23 cellular contexts compared by ENCODE assay signal in the genomic region with DNA sequence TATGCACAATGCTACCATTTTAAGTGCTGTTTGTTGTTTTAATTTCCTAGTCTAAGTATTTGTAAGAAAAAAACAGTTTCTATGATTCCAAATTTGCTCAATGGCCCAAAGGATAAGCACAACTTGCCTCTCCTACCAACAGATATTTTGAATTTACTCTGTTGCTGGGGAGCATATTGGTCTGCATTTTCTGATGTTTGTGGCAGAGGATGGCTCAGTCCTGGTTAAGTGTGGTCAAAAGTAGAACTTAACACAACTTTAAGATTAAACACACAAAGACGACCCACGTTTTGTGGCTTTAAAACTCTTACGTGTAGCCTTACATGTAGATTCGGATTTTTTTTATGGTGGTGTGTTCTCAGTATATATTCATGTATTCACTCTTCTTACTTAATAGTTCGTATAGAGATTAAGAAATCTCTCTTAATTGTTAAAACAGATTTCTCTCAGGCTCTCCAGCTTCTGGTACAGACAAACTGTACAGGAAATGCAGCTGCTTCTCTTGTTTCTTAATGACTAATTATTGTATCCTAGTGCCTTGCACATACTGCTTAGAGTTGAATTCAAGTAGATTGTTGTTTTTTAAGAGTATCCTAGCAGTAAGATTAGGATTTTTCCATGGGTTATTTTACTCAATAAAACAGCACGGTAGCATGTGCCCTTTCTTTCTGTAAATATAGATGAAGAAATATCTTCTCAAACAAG.
A peak's percentile ranks its signal among the peaks of the same experiment; 100 is the strongest.
DNase-seq lines count a peak whose midpoint lies in the region; ATAC-seq and TF ChIP-seq lines count a peak whose summit lies in the region.
"Had no signal": no experiment of that assay in that cellular context is flagged by ENCODE, and none has a peak within 500 bp of the region (broad histone marks: within the 10 kb centered on the region; RNA-seq: fewer than 3 reads in every experiment).

No MANE protein-coding gene starts in this region.

- WGBS in tibial nerve, 2 donors, result 77 to 82% methylated on average over 6 of the region's 6 CpGs

- H3K36me3 ChIP-seq in osteoblast (ENCODE audit: insufficient read depth, low read length) (no peaks in the 10 kb centered on the region), tibial nerve (no peaks in the 10 kb centered on the region)
- H3K36me3 ChIP-seq: adrenal gland, gastrocnemius medialis, prostate gland, vagina had no signal

- H4K20me1 ChIP-seq in osteoblast (ENCODE audit: insufficient read depth, low read length), result no peaks in the 10 kb centered on the region

- no peak for TF ChIP-seq EP300 in tibial nerve (IDR thresholded peaks at IDR 0.05)

- H3K4me2 ChIP-seq in osteoblast (ENCODE audit: insufficient read depth, low read length), result no peak overlapping the region
- H3K4me2 ChIP-seq: SK-N-SH had no signal

- H3K4me3 ChIP-seq in osteoblast (ENCODE audit: insufficient read depth, low read length) (no peak overlapping the region), tibial nerve (no peak overlapping the region)
- H3K4me3 ChIP-seq: adrenal gland, gastrocnemius medialis, prostate gland, vagina had no signal

- TF ChIP-seq CTCF in osteoblast (IDR thresholded peaks at IDR 0.05; ENCODE audit: extremely low read depth, low read depth, low read length), result no peak
- no peak for TF ChIP-seq CTCF in tibial nerve (IDR thresholded peaks at IDR 0.05)

- DNase-seq in osteoblast (ENCODE audit: insufficient read length, low spot score, missing footprints), result no peak
- no peak for DNase-seq in SKM-1 (lab: John Stamatoyannopoulos, UW; ENCODE audit: unreplicated experiment)
- DNase-seq in NCI-H446 (lab: John Stamatoyannopoulos, UW), result no peak
- DNase-seq in tibial nerve (ENCODE audit: low spot score in 2 of 2), result no peak
- DNase-seq: activated CD4-positive, alpha-beta T cell treated with anti-CD3 and anti-CD28 coated beads for 1 hour; activated effector memory CD4-positive, alpha-beta T cell treated with Interleukin-2 at 50 U/mL for 16 hours; adrenal gland; CD8-positive, alpha-beta memory T cell; erythroblast; gastrocnemius medialis; left cardiac atrium; midbrain; NCI-H1417 treated with DMSO at 0.1 percent for 48 hours; nephron progenitor cell; SK-N-SH; small intestine; stimulated activated CD4-positive, alpha-beta T cell treated with anti-CD3 and anti-CD28 coated beads, Interleukin-4, amount 100 ng/mL, for 4 hours; T1000 had no signal

- H3K27me3 ChIP-seq in osteoblast (ENCODE audit: insufficient read depth, low read length) (no peaks in the 10 kb centered on the region), tibial nerve (no peaks in the 10 kb centered on the region)
- H3K27me3 ChIP-seq: adrenal gland, gastrocnemius medialis, vagina had no signal

- H3K9me3 ChIP-seq in osteoblast (ENCODE audit: low read depth, low read length) (no peaks in the 10 kb centered on the region), tibial nerve (no peaks in the 10 kb centered on the region)
- H3K9me3 ChIP-seq: adrenal gland, gastrocnemius medialis, prostate gland, SK-N-SH, vagina had no signal

- H3K4me1 ChIP-seq in osteoblast (ENCODE audit: insufficient read depth, low read length) (peaks cover 15% of the 10 kb centered on the region), tibial nerve (no peaks in the 10 kb centered on the region)
- H3K4me1 ChIP-seq: adrenal gland, gastrocnemius medialis, prostate gland, vagina had no signal

- H3K79me2 ChIP-seq in osteoblast (ENCODE audit: insufficient read depth, low read length), result no peaks in the 10 kb centered on the region

- H3K27ac ChIP-seq in osteoblast (ENCODE audit: low read depth, low read length) (no peak overlapping the region), tibial nerve (no peak overlapping the region)
- H3K27ac ChIP-seq: adrenal gland, gastrocnemius medialis, prostate gland, vagina had no signal

- peak overlapping the region; percentile 32 for H2AFZ ChIP-seq in osteoblast (ENCODE audit: low read length)

- peak; percentile 62 for ATAC-seq in GM19023 (IDR thresholded peaks at IDR 0.05; ENCODE audit: unreplicated experiment)
- peak; percentile 81 for ATAC-seq in GM21825 (IDR thresholded peaks at IDR 0.05; ENCODE audit: unreplicated experiment)
- peak; percentile 78 for ATAC-seq in HG03280 (IDR thresholded peaks at IDR 0.05; ENCODE audit: unreplicated experiment)
- ATAC-seq: gastrocnemius medialis, left cardiac atrium had no signal

- TF ChIP-seq POLR2A in tibial nerve (IDR thresholded peaks at IDR 0.05), result no peak
